ENCODE assay signal across 8 cellular contexts in genomic region chr7:107890493-107890961, GRCh38. TPM values are rescaled to one million over a fixed set of nuclear protein-coding genes. Genes with fewer than 3 reads are reported as not detected.
DNase-seq lines count a peak whose midpoint lies in the region; ATAC-seq and TF ChIP-seq lines count a peak whose summit lies in the region.

No MANE protein-coding gene starts in this region.

- no peaks in the 10 kb centered on the region for H3K27me3 Mint-ChIP-seq in activated CD4-positive, alpha-beta T cell treated with anti-CD3 and anti-CD28 coated beads for 36 hours
- H3K27me3 Mint-ChIP-seq in activated CD4-positive, alpha-beta memory T cell treated with anti-CD3 and anti-CD28 coated beads for 36 hours: no peaks in the 10 kb centered on the region

- H3K36me3 Mint-ChIP-seq in activated CD4-positive, alpha-beta T cell treated with anti-CD3 and anti-CD28 coated beads for 36 hours (ENCODE audit: low read depth): peaks cover 23% of the 10 kb centered on the region
- peaks cover 16% of the 10 kb centered on the region for H3K36me3 Mint-ChIP-seq in activated CD4-positive, alpha-beta memory T cell treated with anti-CD3 and anti-CD28 coated beads for 36 hours

- peak overlapping the region; percentile 92 for H3K27ac Mint-ChIP-seq in activated CD4-positive, alpha-beta T cell treated with anti-CD3 and anti-CD28 coated beads for 36 hours
- peak overlapping the region; percentile 94 for H3K27ac Mint-ChIP-seq in activated CD4-positive, alpha-beta memory T cell treated with anti-CD3 and anti-CD28 coated beads for 36 hours

- H3K4me2 ChIP-seq in skeletal muscle satellite cell (ENCODE audit: low read length): peak overlapping the region; percentile 85

- peaks cover 8% of the 10 kb centered on the region for H3K27me3 ChIP-seq in left ventricle myocardium inferior (ENCODE audit: low read depth)
- peaks cover 6% of the 10 kb centered on the region for H3K27me3 ChIP-seq in skeletal muscle satellite cell (ENCODE audit: control insufficient read depth, insufficient read depth, low read length)

- H3K27ac ChIP-seq in left ventricle myocardium inferior (replicated peaks): peak overlapping the region; percentile 98

- intact Hi-C loops in activated CD4-positive, alpha-beta T cell treated with anti-CD3 and anti-CD28 coated beads for 36 hours (cut with DNase I, micrococcal nuclease): loop anchor here (2.0 to 5.0 kb wide), 3 partner anchors 308 to 1230 kb away; partner anchors contain the start of genes COG5 (in 2 of the 2), DUS4L (in 2 of the 2), BCAP29 (in 1 of the 2) and CCDC71L (in 1 of the 2)
- intact Hi-C loops in activated CD4-positive, alpha-beta memory T cell treated with anti-CD3 and anti-CD28 coated beads for 36 hours (cut with micrococcal nuclease): loop anchor here (2.0 kb wide), 3 partner anchors 232 to 722 kb away; partner anchors contain the start of gene HBP1
- intact Hi-C loops in left ventricle myocardium inferior (cut with micrococcal nuclease): no loop called here

- POLR2A ChIA-PET in activated CD4-positive, alpha-beta T cell treated with anti-CD3 and anti-CD28 coated beads for 36 hours (lab: Charles Lee): interaction anchor here (1.1 kb wide), 1 partner anchor 147 kb away, joined by 3 read pairs; no protein-coding TSS in a partner anchor
- POLR2A ChIA-PET in activated CD4-positive, alpha-beta memory T cell treated with anti-CD3 and anti-CD28 coated beads for 36 hours (lab: Charles Lee): interaction anchor here (1.2 to 2.1 kb wide), 3 partner anchors 146 to 231 kb away, joined by 3 to 7 read pairs (median 6); partner anchors contain the start of gene CBLL1

- ATAC-seq in activated CD4-positive, alpha-beta T cell treated with anti-CD3 and anti-CD28 coated beads for 36 hours: peak; percentile 13
- ATAC-seq in HG03066 (IDR thresholded peaks at IDR 0.05; ENCODE audit: low read depth, unreplicated experiment) (peak; percentile 11), GM19351 (IDR thresholded peaks at IDR 0.05; ENCODE audit: unreplicated experiment) (no peak)

- H3K9me3 Mint-ChIP-seq in activated CD4-positive, alpha-beta T cell treated with anti-CD3 and anti-CD28 coated beads for 36 hours (ENCODE audit: low read depth): peaks cover 4% of the 10 kb centered on the region
- peaks cover 3% of the 10 kb centered on the region for H3K9me3 Mint-ChIP-seq in activated CD4-positive, alpha-beta memory T cell treated with anti-CD3 and anti-CD28 coated beads for 36 hours

- H3K4me1 Mint-ChIP-seq in activated CD4-positive, alpha-beta T cell treated with anti-CD3 and anti-CD28 coated beads for 36 hours: peaks cover 36% of the 10 kb centered on the region
- H3K4me1 Mint-ChIP-seq in activated CD4-positive, alpha-beta memory T cell treated with anti-CD3 and anti-CD28 coated beads for 36 hours (ENCODE audit: low read depth): peaks cover 32% of the 10 kb centered on the region

- H3K4me3 Mint-ChIP-seq in activated CD4-positive, alpha-beta T cell treated with anti-CD3 and anti-CD28 coated beads for 36 hours: peak overlapping the region; percentile 79
- peak overlapping the region; percentile 89 for H3K4me3 Mint-ChIP-seq in activated CD4-positive, alpha-beta memory T cell treated with anti-CD3 and anti-CD28 coated beads for 36 hours

- no peak for DNase-seq in activated CD4-positive, alpha-beta T cell treated with anti-CD3 and anti-CD28 coated beads for 36 hours
- no peak for DNase-seq in activated CD4-positive, alpha-beta T cell treated with anti-CD3 and anti-CD28 coated beads, Interleukin-2, amount 50 U/mL, for 48 hours
- DNase-seq in activated CD4-positive, alpha-beta memory T cell treated with anti-CD3 and anti-CD28 coated beads for 36 hours: no peak
- DNase-seq in left ventricle myocardium inferior (no peak), COR-L47 (lab: John Stamatoyannopoulos, UW) (no peak)

- TF ChIP-seq CTCF in left ventricle myocardium inferior (IDR thresholded peaks at IDR 0.05; ENCODE audit: borderline replicate concordance): no peak

- peak overlapping the region; percentile 87 for H3K9ac ChIP-seq in skeletal muscle satellite cell (ENCODE audit: low read depth, low read length)

- CTCF ChIA-PET in activated CD4-positive, alpha-beta T cell treated with anti-CD3 and anti-CD28 coated beads for 36 hours (lab: Charles Lee): interaction anchor here (1.0 to 4.5 kb wide), 6 partner anchors 8 to 724 kb away, joined by 3 to 43 read pairs (median 6); partner anchors contain the start of gene CBLL1
- CTCF ChIA-PET in activated CD4-positive, alpha-beta memory T cell treated with anti-CD3 and anti-CD28 coated beads for 36 hours (lab: Charles Lee): interaction anchor here (0.9 to 3.8 kb wide), 7 partner anchors 9 to 147 kb away, joined by 3 to 33 read pairs (median 5); partner anchors contain the start of gene CBLL1

- H3K36me3 ChIP-seq in left ventricle myocardium inferior: peaks cover 22% of the 10 kb centered on the region
- peaks cover 15% of the 10 kb centered on the region for H3K36me3 ChIP-seq in skeletal muscle satellite cell (ENCODE audit: insufficient read depth, low read length)

- no peaks in the 10 kb centered on the region for H3K9me3 ChIP-seq in left ventricle myocardium inferior (replicated peaks)
- no peaks in the 10 kb centered on the region for H3K9me3 ChIP-seq in skeletal muscle satellite cell (replicated peaks; ENCODE audit: low read length)

- H3K4me3 ChIP-seq in left ventricle myocardium inferior (peak overlapping the region; percentile 82), skeletal muscle satellite cell (ENCODE audit: low read length) (peak overlapping the region; percentile 80)

- H3K4me1 ChIP-seq in left ventricle myocardium inferior (peaks cover 53% of the 10 kb centered on the region), skeletal muscle satellite cell (ENCODE audit: control insufficient read depth, insufficient read depth, low read length) (peaks cover 18% of the 10 kb centered on the region)

RNA-seq across cellular contexts. Expression of gene DLD, which starts 0.5 kb away (rescaled TPM):
- 100 to 1,000 TPM in 1 of 2 experiments, 10 to 100 TPM in 1; 71.4 to 101 TPM for total RNA-seq in activated CD4-positive, alpha-beta T cell treated with anti-CD3 and anti-CD28 coated beads for 36 hours
- 100 to 1,000 TPM; 103 to 116 TPM for total RNA-seq in activated CD4-positive, alpha-beta memory T cell treated with anti-CD3 and anti-CD28 coated beads for 36 hours
- total RNA-seq in left ventricle myocardium inferior: 342 TPM
- total RNA-seq in skeletal muscle satellite cell (2012; rRNA removed): 49.9 and 52.2 TPM in 2 replicates
